In the genomic region with DNA sequence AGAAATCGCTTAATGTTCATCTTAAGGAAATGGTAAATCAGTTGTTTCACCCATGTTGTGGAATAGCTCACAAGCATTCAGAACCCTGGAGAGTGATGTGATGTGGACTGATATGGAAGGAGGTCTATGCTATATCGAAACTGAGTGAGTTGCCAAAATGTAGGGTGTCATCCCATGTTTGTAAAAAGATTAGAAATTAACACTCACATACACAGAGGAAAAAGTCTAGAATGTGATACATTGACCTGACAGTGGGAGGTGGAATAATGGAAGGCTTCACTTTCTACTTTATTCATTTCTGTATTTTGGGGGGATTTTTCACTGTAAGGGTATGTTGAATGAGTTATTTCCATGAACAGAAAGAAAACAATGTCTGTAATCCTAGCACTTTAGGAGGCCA, we compare ENCODE assay signal across 20 cellular contexts. TPM values are rescaled to one million over a fixed set of nuclear protein-coding genes. Genes with fewer than 3 reads are reported as not detected.
DNase-seq lines count a peak whose midpoint lies in the region; ATAC-seq and TF ChIP-seq lines count a peak whose summit lies in the region.
"Had no signal": no experiment of that assay in that cellular context is flagged by ENCODE, and none has a peak within 500 bp of the region (broad histone marks: within the 10 kb centered on the region; RNA-seq: fewer than 3 reads in every experiment).

No MANE protein-coding gene starts in this region.

- H3K4me2 ChIP-seq in DOHH2 (ENCODE audit: low read length) = peak overlapping the region; percentile 59; the same call in 1 of the 2 replicates

- no peak for DNase-seq in activated CD8-positive, alpha-beta T cell treated with anti-CD3 and anti-CD28 coated beads for 36 hours
- DNase-seq in activated CD8-positive, alpha-beta T cell treated with anti-CD3 and anti-CD28 coated beads, Interleukin-2, amount 10 ng/mL, durations not matched to agents 7 days and 5 days = no peak
- DNase-seq in stimulated activated naive B cell treated with anti-CD40 and anti-IgM and Interleukin-4, amounts not matched to agents 10 μg/mL and 1 μg/mL and 100 μg/mL, for 72 hours = no peak
- DNase-seq in WTC11 (ENCODE audit: low spot score) (no peak), right cardiac atrium (no peak)
- DNase-seq: GOT3; KBM-7; NCI-H1105 treated with DMSO at 0.1 percent for 48 hours; NCI-H1694 treated with DMSO at 0.1 percent for 48 hours; NCI-H2107; NCI-H510A; NCI-H748 treated with DMSO at 0.1 percent for 48 hours; NK-92 treated with Interleukin-12 subunit alpha and Interleukin-12 subunit beta, amount 100 ng/mL, for 24 hours; Right ventricle myocardium superior had no signal

- H3K27ac Mint-ChIP-seq in activated CD8-positive, alpha-beta T cell treated with anti-CD3 and anti-CD28 coated beads for 36 hours = peak overlapping the region; percentile 19
- no peak overlapping the region for H3K27ac Mint-ChIP-seq in activated CD8-positive, alpha-beta T cell treated with anti-CD3 and anti-CD28 coated beads, Interleukin-2, amount 10 ng/mL, durations not matched to agents 7 days and 5 days
- no peak overlapping the region for H3K27ac Mint-ChIP-seq in activated T-helper 17 cell treated with anti-CD3 and anti-CD28 coated beads, Interleukin-2, amount 50 U/mL, for 72 hours
- H3K27ac Mint-ChIP-seq in stimulated activated naive B cell treated with anti-CD40 and anti-IgM and Interleukin-4, amounts not matched to agents 10 μg/mL and 1 μg/mL and 100 μg/mL, for 72 hours = peak overlapping the region; percentile 11
- no peak overlapping the region for H3K27ac Mint-ChIP-seq in WTC11

- peaks cover 61% of the 10 kb centered on the region for H3K4me1 ChIP-seq in DOHH2 (ENCODE audit: control insufficient read depth, low read length)
- H3K4me1 ChIP-seq in right cardiac atrium (ENCODE audit: control insufficient read depth, insufficient read depth, low read length) = no peaks in the 10 kb centered on the region

- H3K4me3 Mint-ChIP-seq in activated CD8-positive, alpha-beta T cell treated with anti-CD3 and anti-CD28 coated beads for 36 hours = no peak overlapping the region
- no peak overlapping the region for H3K4me3 Mint-ChIP-seq in activated CD8-positive, alpha-beta T cell treated with anti-CD3 and anti-CD28 coated beads, Interleukin-2, amount 10 ng/mL, durations not matched to agents 7 days and 5 days
- peak overlapping the region; percentile 10 for H3K4me3 Mint-ChIP-seq in activated T-helper 17 cell treated with anti-CD3 and anti-CD28 coated beads, Interleukin-2, amount 50 U/mL, for 72 hours
- H3K4me3 Mint-ChIP-seq in stimulated activated naive B cell treated with anti-CD40 and anti-IgM and Interleukin-4, amounts not matched to agents 10 μg/mL and 1 μg/mL and 100 μg/mL, for 72 hours = peak overlapping the region in 1 of 2 donors; percentile 25
- no peak overlapping the region for H3K4me3 Mint-ChIP-seq in WTC11

- TF ChIP-seq CTCF in activated CD8-positive, alpha-beta T cell treated with anti-CD3 and anti-CD28 coated beads for 36 hours (IDR thresholded peaks at IDR 0.05) = no peak
- TF ChIP-seq CTCF in DOHH2 (IDR thresholded peaks at IDR 0.05; ENCODE audit: low read depth, low read length, poor library complexity, severe bottlenecking) (no peak), WTC11 (IDR thresholded peaks at IDR 0.05) (no peak)

- intact Hi-C loops in activated CD8-positive, alpha-beta T cell treated with anti-CD3 and anti-CD28 coated beads for 36 hours (cut with micrococcal nuclease) = no loop called here
- intact Hi-C loops in right cardiac atrium (cut with DNase I) = no loop called here

- H3K79me2 ChIP-seq in DOHH2 (ENCODE audit: control insufficient read depth, low read length) = no peaks in the 10 kb centered on the region

- no peaks in the 10 kb centered on the region for H3K27me3 ChIP-seq in DOHH2 (ENCODE audit: control insufficient read depth, low read length)
- H3K27me3 ChIP-seq in right cardiac atrium (ENCODE audit: control insufficient read depth, insufficient read depth) = no peaks in the 10 kb centered on the region

- no peaks in the 10 kb centered on the region for H3K36me3 Mint-ChIP-seq in activated CD8-positive, alpha-beta T cell treated with anti-CD3 and anti-CD28 coated beads for 36 hours (ENCODE audit: low read depth)
- no peaks in the 10 kb centered on the region for H3K36me3 Mint-ChIP-seq in activated CD8-positive, alpha-beta T cell treated with anti-CD3 and anti-CD28 coated beads, Interleukin-2, amount 10 ng/mL, durations not matched to agents 7 days and 5 days (ENCODE audit: low read depth)
- H3K36me3 Mint-ChIP-seq in activated T-helper 17 cell treated with anti-CD3 and anti-CD28 coated beads, Interleukin-2, amount 50 U/mL, for 72 hours (ENCODE audit: low read depth) = no peaks in the 10 kb centered on the region
- H3K36me3 Mint-ChIP-seq in stimulated activated naive B cell treated with anti-CD40 and anti-IgM and Interleukin-4, amounts not matched to agents 10 μg/mL and 1 μg/mL and 100 μg/mL, for 72 hours = peaks cover 0 to 4% of the 10 kb centered on the region in 2 donors
- no peaks in the 10 kb centered on the region for H3K36me3 Mint-ChIP-seq in WTC11

- WGBS in right cardiac atrium = 79% methylated on average over 2 of the region's 2 CpGs

- H3K27ac ChIP-seq in DOHH2 (ENCODE audit: low read depth, low read length) = peak overlapping the region; percentile 16; the same call in 1 of the 2 replicates
- H3K27ac ChIP-seq in right cardiac atrium (ENCODE audit: low read length) = no peak overlapping the region
- H3K27ac ChIP-seq: C4-2B had no signal

- no peaks in the 10 kb centered on the region for H3K9me3 Mint-ChIP-seq in activated CD8-positive, alpha-beta T cell treated with anti-CD3 and anti-CD28 coated beads for 36 hours
- no peaks in the 10 kb centered on the region for H3K9me3 Mint-ChIP-seq in activated CD8-positive, alpha-beta T cell treated with anti-CD3 and anti-CD28 coated beads, Interleukin-2, amount 10 ng/mL, durations not matched to agents 7 days and 5 days (ENCODE audit: insufficient read depth)
- H3K9me3 Mint-ChIP-seq in activated T-helper 17 cell treated with anti-CD3 and anti-CD28 coated beads, Interleukin-2, amount 50 U/mL, for 72 hours = no peaks in the 10 kb centered on the region
- no peaks in the 10 kb centered on the region for H3K9me3 Mint-ChIP-seq in stimulated activated naive B cell treated with anti-CD40 and anti-IgM and Interleukin-4, amounts not matched to agents 10 μg/mL and 1 μg/mL and 100 μg/mL, for 72 hours
- H3K9me3 Mint-ChIP-seq in WTC11 = no peaks in the 10 kb centered on the region

- peak; percentile 72 for ATAC-seq in activated CD8-positive, alpha-beta T cell treated with anti-CD3 and anti-CD28 coated beads for 36 hours
- no peak for ATAC-seq in activated CD8-positive, alpha-beta T cell treated with anti-CD3 and anti-CD28 coated beads, Interleukin-2, amount 10 ng/mL, durations not matched to agents 7 days and 5 days
- peak; percentile 56 for ATAC-seq in activated T-helper 17 cell treated with anti-CD3 and anti-CD28 coated beads, Interleukin-2, amount 50 U/mL, for 72 hours (replicated peaks)
- peak; percentile 41 to 57 for ATAC-seq in stimulated activated naive B cell treated with anti-CD40 and anti-IgM and Interleukin-4, amounts not matched to agents 10 μg/mL and 1 μg/mL and 100 μg/mL, for 72 hours (replicated peaks)
- ATAC-seq in HG03460 (IDR thresholded peaks at IDR 0.05; ENCODE audit: unreplicated experiment) = no peak
- ATAC-seq in WTC11 = no peak
- ATAC-seq in right cardiac atrium = no peak
- ATAC-seq: HCT116 had no signal

- H3K36me3 ChIP-seq in DOHH2 (ENCODE audit: control insufficient read depth, low read length) = no peaks in the 10 kb centered on the region

- POLR2A ChIA-PET in activated CD8-positive, alpha-beta T cell treated with anti-CD3 and anti-CD28 coated beads for 36 hours (lab: Charles Lee) = interaction anchor here (1.6 to 3.0 kb wide), 2 partner anchors 12 to 34 kb away, joined by 4 to 9 read pairs; no protein-coding TSS in a partner anchor
- POLR2A ChIA-PET in activated CD8-positive, alpha-beta T cell treated with anti-CD3 and anti-CD28 coated beads, Interleukin-2, amount 10 ng/mL, durations not matched to agents 7 days and 5 days (lab: Charles Lee) = no interaction called here
- POLR2A ChIA-PET in WTC11 (lab: Charles Lee) = interaction anchor here (0.6 kb wide), 1 partner anchor 29 kb away, joined by 3 read pairs; no protein-coding TSS in a partner anchor

- no peaks in the 10 kb centered on the region for H3K27me3 Mint-ChIP-seq in activated CD8-positive, alpha-beta T cell treated with anti-CD3 and anti-CD28 coated beads for 36 hours
- peaks cover 35% of the 10 kb centered on the region for H3K27me3 Mint-ChIP-seq in activated CD8-positive, alpha-beta T cell treated with anti-CD3 and anti-CD28 coated beads, Interleukin-2, amount 10 ng/mL, durations not matched to agents 7 days and 5 days (ENCODE audit: low read depth)
- peaks cover 3% of the 10 kb centered on the region for H3K27me3 Mint-ChIP-seq in activated T-helper 17 cell treated with anti-CD3 and anti-CD28 coated beads, Interleukin-2, amount 50 U/mL, for 72 hours
- no peaks in the 10 kb centered on the region for H3K27me3 Mint-ChIP-seq in stimulated activated naive B cell treated with anti-CD40 and anti-IgM and Interleukin-4, amounts not matched to agents 10 μg/mL and 1 μg/mL and 100 μg/mL, for 72 hours
- H3K27me3 Mint-ChIP-seq in WTC11 (ENCODE audit: low read depth) = no peaks in the 10 kb centered on the region

- H3K4me1 Mint-ChIP-seq in activated CD8-positive, alpha-beta T cell treated with anti-CD3 and anti-CD28 coated beads for 36 hours (ENCODE audit: low read depth) = peaks cover 20% of the 10 kb centered on the region
- H3K4me1 Mint-ChIP-seq in activated CD8-positive, alpha-beta T cell treated with anti-CD3 and anti-CD28 coated beads, Interleukin-2, amount 10 ng/mL, durations not matched to agents 7 days and 5 days (ENCODE audit: low read depth) = peaks cover 11% of the 10 kb centered on the region
- peaks cover 12% of the 10 kb centered on the region for H3K4me1 Mint-ChIP-seq in activated T-helper 17 cell treated with anti-CD3 and anti-CD28 coated beads, Interleukin-2, amount 50 U/mL, for 72 hours
- peaks cover 43 to 58% of the 10 kb centered on the region in 2 donors for H3K4me1 Mint-ChIP-seq in stimulated activated naive B cell treated with anti-CD40 and anti-IgM and Interleukin-4, amounts not matched to agents 10 μg/mL and 1 μg/mL and 100 μg/mL, for 72 hours
- peaks cover 17% of the 10 kb centered on the region for H3K4me1 Mint-ChIP-seq in WTC11

- peaks cover 3% of the 10 kb centered on the region; the same call in 1 of the 2 replicates for H3F3A ChIP-seq in DOHH2 (ENCODE audit: control insufficient read depth, insufficient read depth)

- no peaks in the 10 kb centered on the region for H3K9me2 ChIP-seq in DOHH2 (replicated peaks; ENCODE audit: control insufficient read depth, low read length)

- CTCF ChIA-PET in activated CD8-positive, alpha-beta T cell treated with anti-CD3 and anti-CD28 coated beads for 36 hours (lab: Charles Lee) = interaction anchor here (1.2 to 1.5 kb wide), 3 partner anchors 12 to 71 kb away, joined by 3 to 5 read pairs (median 3); a partner anchor contains a TSS
- CTCF ChIA-PET in activated CD8-positive, alpha-beta T cell treated with anti-CD3 and anti-CD28 coated beads, Interleukin-2, amount 10 ng/mL, durations not matched to agents 7 days and 5 days (lab: Charles Lee) = interaction anchor here (1.3 to 1.8 kb wide), 2 partner anchors 11 to 27 kb away, joined by 3 to 4 read pairs; no protein-coding TSS in a partner anchor
- CTCF ChIA-PET in WTC11 (lab: Charles Lee) = interaction anchor here (0.6 to 0.8 kb wide), 2 partner anchors 10 to 86 kb away, joined by 3 read pairs; no protein-coding TSS in a partner anchor

- no peaks in the 10 kb centered on the region for H4K20me1 ChIP-seq in DOHH2 (ENCODE audit: control insufficient read depth, insufficient read depth, low read depth, low read length)

- H3K9me3 ChIP-seq in DOHH2 (ENCODE audit: control insufficient read depth, insufficient read depth, low read length) (no peaks in the 10 kb centered on the region), right cardiac atrium (ENCODE audit: control insufficient read depth, low read length) (no peaks in the 10 kb centered on the region)

- H3K4me3 ChIP-seq in DOHH2 (ENCODE audit: low read length) (no peak overlapping the region), right cardiac atrium (ENCODE audit: low read length) (no peak overlapping the region)

RNA-seq across cellular contexts. Expression of a gene that starts 4.7 kb away (rescaled TPM):
- total RNA-seq in activated CD8-positive, alpha-beta T cell treated with anti-CD3 and anti-CD28 coated beads for 36 hours = not detected
- total RNA-seq in activated CD8-positive, alpha-beta T cell treated with anti-CD3 and anti-CD28 coated beads, Interleukin-2, amount 10 ng/mL, durations not matched to agents 7 days and 5 days = not detected
- total RNA-seq in activated T-helper 17 cell treated with anti-CD3 and anti-CD28 coated beads, Interleukin-2, amount 50 U/mL, for 72 hours = not detected
- total RNA-seq in WTC11 (2021) = 0.48 TPM in 1 of 3 replicates, not detected in the others
- not detected for total RNA-seq in right cardiac atrium
- polyA plus RNA-seq in right cardiac atrium = not detected
- total RNA-seq: OCI-LY7, Right ventricle myocardium superior had no signal

RNA-seq across cellular contexts. Expression of a gene that starts 9.6 kb away (rescaled TPM):
- total RNA-seq in activated CD8-positive, alpha-beta T cell treated with anti-CD3 and anti-CD28 coated beads for 36 hours = not detected
- total RNA-seq in activated CD8-positive, alpha-beta T cell treated with anti-CD3 and anti-CD28 coated beads, Interleukin-2, amount 10 ng/mL, durations not matched to agents 7 days and 5 days = not detected
- not detected for total RNA-seq in activated T-helper 17 cell treated with anti-CD3 and anti-CD28 coated beads, Interleukin-2, amount 50 U/mL, for 72 hours
- not detected in 3 replicates for total RNA-seq in WTC11 (2021)
- not detected for total RNA-seq in right cardiac atrium
- polyA plus RNA-seq in right cardiac atrium = not detected
- total RNA-seq: OCI-LY7, Right ventricle myocardium superior had no signal

RNA-seq across cellular contexts. Expression of a gene that starts 12.4 kb away (rescaled TPM):
- not detected for total RNA-seq in activated CD8-positive, alpha-beta T cell treated with anti-CD3 and anti-CD28 coated beads for 36 hours
- total RNA-seq in activated CD8-positive, alpha-beta T cell treated with anti-CD3 and anti-CD28 coated beads, Interleukin-2, amount 10 ng/mL, durations not matched to agents 7 days and 5 days = not detected
- not detected for total RNA-seq in activated T-helper 17 cell treated with anti-CD3 and anti-CD28 coated beads, Interleukin-2, amount 50 U/mL, for 72 hours
- total RNA-seq in WTC11 (2021) (not detected in 3 replicates), right cardiac atrium (not detected)
- not detected for polyA plus RNA-seq in right cardiac atrium
- total RNA-seq: OCI-LY7, Right ventricle myocardium superior had no signal

RNA-seq across cellular contexts. Expression of a gene that starts 16.7 kb away (rescaled TPM):
- total RNA-seq in activated CD8-positive, alpha-beta T cell treated with anti-CD3 and anti-CD28 coated beads for 36 hours = not detected
- not detected for total RNA-seq in activated CD8-positive, alpha-beta T cell treated with anti-CD3 and anti-CD28 coated beads, Interleukin-2, amount 10 ng/mL, durations not matched to agents 7 days and 5 days
- not detected for total RNA-seq in activated T-helper 17 cell treated with anti-CD3 and anti-CD28 coated beads, Interleukin-2, amount 50 U/mL, for 72 hours
- total RNA-seq in WTC11 (2021) = not detected in 3 replicates
- not detected for total RNA-seq in right cardiac atrium
- polyA plus RNA-seq in right cardiac atrium = not detected
- total RNA-seq: OCI-LY7, Right ventricle myocardium superior had no signal

RNA-seq across cellular contexts. Expression of a gene that starts 29.8 kb away (rescaled TPM):
- 10 to 100 TPM; 75.7 to 75.8 TPM for total RNA-seq in activated CD8-positive, alpha-beta T cell treated with anti-CD3 and anti-CD28 coated beads for 36 hours
- 100 to 1,000 TPM; 170 to 174 TPM for total RNA-seq in activated CD8-positive, alpha-beta T cell treated with anti-CD3 and anti-CD28 coated beads, Interleukin-2, amount 10 ng/mL, durations not matched to agents 7 days and 5 days
- total RNA-seq in activated T-helper 17 cell treated with anti-CD3 and anti-CD28 coated beads, Interleukin-2, amount 50 U/mL, for 72 hours = 100 to 1,000 TPM in 1 of 2 donors, 10 to 100 TPM in 1; 89.7 to 124 TPM
- 62.3 to 67.1 TPM (median 62.5 TPM) in 3 replicates for total RNA-seq in WTC11 (2021)
- total RNA-seq in right cardiac atrium = 1 to 10 TPM in 3 of 4 donors, under 1 TPM in 1; 0.96 to 5.5 (median 2.2) TPM
- 2.1 TPM for polyA plus RNA-seq in right cardiac atrium

Comparison
In these comparisons a context has a peak if more than half of its experiments do, and no peak if none do; other contexts are left out.
1. ATAC-seq: peak in activated CD8-positive, alpha-beta T cell treated with anti-CD3 and anti-CD28 coated beads for 36 hours (single experiment), activated T-helper 17 cell treated with anti-CD3 and anti-CD28 coated beads, Interleukin-2, amount 50 U/mL, for 72 hours (single experiment) and stimulated activated naive B cell treated with anti-CD40 and anti-IgM and Interleukin-4, amounts not matched to agents 10 μg/mL and 1 μg/mL and 100 μg/mL, for 72 hours (2 of 2); none in activated CD8-positive, alpha-beta T cell treated with anti-CD3 and anti-CD28 coated beads, Interleukin-2, amount 10 ng/mL, durations not matched to agents 7 days and 5 days (single experiment), HG03460 (single experiment), WTC11 (single experiment) and right cardiac atrium (0 of 2).
2. H3K27ac Mint-ChIP-seq: peak in activated CD8-positive, alpha-beta T cell treated with anti-CD3 and anti-CD28 coated beads for 36 hours (single experiment) and stimulated activated naive B cell treated with anti-CD40 and anti-IgM and Interleukin-4, amounts not matched to agents 10 μg/mL and 1 μg/mL and 100 μg/mL, for 72 hours (single experiment); none in activated CD8-positive, alpha-beta T cell treated with anti-CD3 and anti-CD28 coated beads, Interleukin-2, amount 10 ng/mL, durations not matched to agents 7 days and 5 days (single experiment), activated T-helper 17 cell treated with anti-CD3 and anti-CD28 coated beads, Interleukin-2, amount 50 U/mL, for 72 hours (single experiment) and WTC11 (single experiment).